In the genomic region with DNA sequence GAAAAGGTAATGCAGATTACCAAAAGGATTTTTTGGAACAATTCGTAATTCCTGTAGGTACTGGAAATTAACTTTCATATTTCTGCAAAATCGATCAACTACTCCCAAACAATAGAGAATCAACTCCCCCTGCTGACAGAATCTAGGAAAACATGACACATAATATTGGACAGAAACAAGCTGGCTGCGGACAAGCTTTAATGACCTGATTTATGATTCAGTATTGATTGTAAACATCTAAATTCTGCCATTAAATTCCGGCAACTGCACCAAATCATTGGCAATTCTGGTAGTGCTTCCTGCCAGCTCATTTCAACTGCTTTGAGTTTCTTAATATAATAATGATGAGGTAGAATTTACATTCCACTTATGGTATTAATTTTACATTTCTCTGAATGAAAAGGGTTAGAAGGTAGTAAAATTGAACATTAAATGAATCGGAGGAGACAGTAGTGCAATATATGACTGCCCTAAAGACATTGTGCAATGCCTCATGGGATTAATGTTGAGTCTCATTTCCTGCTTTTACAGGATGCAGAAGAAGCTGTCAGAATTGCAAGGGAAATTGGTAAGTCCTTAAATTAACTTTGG, we compare ENCODE assay signal across 8 cellular contexts.
DNase-seq lines count a peak whose midpoint lies in the region; ATAC-seq and TF ChIP-seq lines count a peak whose summit lies in the region.

No MANE protein-coding gene starts in this region.

- intact Hi-C loops in heart right ventricle (cut with DNase I), result loop anchor here (1.0 to 10.0 kb wide), 11 partner anchors 61 to 579 kb away; no protein-coding TSS in a partner anchor
- intact Hi-C loops in Right ventricle myocardium inferior (cut with DNase I), result loop anchor here (2.0 to 10.0 kb wide), 3 partner anchors 279 to 581 kb away; no protein-coding TSS in a partner anchor
- intact Hi-C loops in OCI-LY7 (cut with micrococcal nuclease; ENCODE audit: unreplicated experiment), result loop anchor here (10.0 kb wide), 1 partner anchor 581 kb away; no protein-coding TSS in a partner anchor
- intact Hi-C loops in dorsolateral prefrontal cortex (cut with DNase I), result loop anchor here (2.0 to 10.0 kb wide), 4 partner anchors 279 to 579 kb away; no protein-coding TSS in a partner anchor
- intact Hi-C loops in natural killer cell (cut with micrococcal nuclease), result loop anchor here (1.0 kb wide), 2 partner anchors 319 to 579 kb away; no protein-coding TSS in a partner anchor

- H3K27me3 ChIP-seq in heart right ventricle (no peaks in the 10 kb centered on the region), dorsolateral prefrontal cortex (no peaks in the 10 kb centered on the region)

- peak; percentile 15 to 76 (median 66) for TF ChIP-seq CTCF in heart right ventricle (IDR thresholded peaks at IDR 0.05)
- peak; percentile 72 for TF ChIP-seq CTCF in OCI-LY7 (conservative IDR thresholded peaks at IDR 0.05; ENCODE audit: low read length)
- peak; percentile 59 to 90 (median 74) for TF ChIP-seq CTCF in dorsolateral prefrontal cortex (IDR thresholded peaks at IDR 0.05 in 54 of 56, conservative IDR thresholded peaks at IDR 0.05 in 2 of 56; ENCODE audit: low read depth in 1 of 56, partially characterized antibody in 56 of 56)
- TF ChIP-seq CTCF in natural killer cell (IDR thresholded peaks at IDR 0.05), result peak; percentile 46

- no peaks in the 10 kb centered on the region for H3K79me2 ChIP-seq in OCI-LY7 (ENCODE audit: insufficient read depth, low read depth, low read length)

- no TSS peak for BruUV-seq in OCI-LY7 (replicated peaks; lab: Mats Ljungman, UMichigan)

- H3K4me1 ChIP-seq in heart right ventricle, result peaks cover 0 to 33% (median 26%) of the 10 kb centered on the region in 9 donors
- peaks cover 5% of the 10 kb centered on the region for H3K4me1 ChIP-seq in OCI-LY7 (ENCODE audit: insufficient read depth, low read length, poor library complexity, severe bottlenecking)

- H3K9me3 ChIP-seq in heart right ventricle (no peaks in the 10 kb centered on the region), OCI-LY7 (ENCODE audit: low read length) (no peaks in the 10 kb centered on the region)

- peak in 1 of 2 donors; percentile 31 for DNase-seq in heart right ventricle
- no peak for DNase-seq in Right ventricle myocardium inferior (ENCODE audit: missing footprints)
- peak; percentile 12 for DNase-seq in HuH-7.5 (ENCODE audit: low spot score)
- DNase-seq in OCI-LY7 (ENCODE audit: low spot score), result peak; percentile 15
- DNase-seq in dorsolateral prefrontal cortex, result no peak
- DNase-seq in natural killer cell, result no peak
- no peak for DNase-seq in activated naive CD4-positive, alpha-beta T cell (lab: John Stamatoyannopoulos, UW)
- DNase-seq in GDM1 (lab: John Stamatoyannopoulos, UW), result no peak

- H4K20me1 ChIP-seq in OCI-LY7 (ENCODE audit: insufficient read depth, low read length), result no peaks in the 10 kb centered on the region

- H3K4me3 ChIP-seq in heart right ventricle (no peak overlapping the region), OCI-LY7 (ENCODE audit: low read depth, low read length, poor library complexity, severe bottlenecking) (no peak overlapping the region), dorsolateral prefrontal cortex (peak overlapping the region in 19 of 59 donors; percentile 1 to 29 (median 8))

- H3K9me3 Mint-ChIP-seq in natural killer cell, result no peaks in the 10 kb centered on the region

- H3K9me2 ChIP-seq in OCI-LY7 (ENCODE audit: insufficient read depth, low read length), result no peaks in the 10 kb centered on the region

- peaks cover 7 to 8% of the 10 kb centered on the region in 2 donors for H3K4me1 Mint-ChIP-seq in natural killer cell

- no peak overlapping the region for H2AFZ ChIP-seq in OCI-LY7 (ENCODE audit: low read length)

- peak overlapping the region; percentile 8 for H3K4me3 Mint-ChIP-seq in natural killer cell

- POLR2A ChIA-PET in OCI-LY7 (lab: Charles Lee), result interaction anchor here (0.7 kb wide), 1 partner anchor 151 kb away, joined by 4 read pairs; no protein-coding TSS in a partner anchor

- H3K27ac ChIP-seq in heart right ventricle (no peak overlapping the region), OCI-LY7 (ENCODE audit: low read depth, low read length, poor library complexity, severe bottlenecking) (no peak overlapping the region), dorsolateral prefrontal cortex (peak overlapping the region in 1 of 59 donors; percentile 31)

- ATAC-seq in heart right ventricle, result peak in 1 of 8 donors; percentile 41
- ATAC-seq in Right ventricle myocardium inferior, result no peak
- no peak for ATAC-seq in natural killer cell

- H3K27me3 Mint-ChIP-seq in natural killer cell (ENCODE audit: low read depth in 2 of 2), result no peaks in the 10 kb centered on the region

- peaks cover 0 to 7% (median 0%) of the 10 kb centered on the region in 9 donors for H3K36me3 ChIP-seq in heart right ventricle
- no peaks in the 10 kb centered on the region for H3K36me3 ChIP-seq in OCI-LY7 (ENCODE audit: insufficient read depth, low read length)

- H3K27ac Mint-ChIP-seq in natural killer cell, result no peak overlapping the region

- WGBS in heart right ventricle, 2 donors, result 32 to 46% methylated on average over 5 of the region's 5 CpGs

- CTCF ChIA-PET in OCI-LY7 (lab: Charles Lee; ENCODE audit: unreplicated experiment), result no interaction called here

- H3K4me2 ChIP-seq in OCI-LY7 (ENCODE audit: low read length), result peak overlapping the region; percentile 39

- no peaks in the 10 kb centered on the region for H3K36me3 Mint-ChIP-seq in natural killer cell

Comparison
In these comparisons a context has a peak if more than half of its experiments do, and no peak if none do; other contexts are left out.
1. DNase-seq: peak in HuH-7.5 (single experiment) and OCI-LY7 (single experiment); none in Right ventricle myocardium inferior (single experiment), dorsolateral prefrontal cortex (0 of 10), natural killer cell (single experiment), activated naive CD4-positive, alpha-beta T cell (0 of 4) and GDM1 (single experiment).
2. Peak in every context shown above with its lines, with median percentiles within 50 percentile points of each other: CTCF ChIP-seq.